ENCODE assay signal across 27 cellular contexts in genomic region chr12:125528300-125528699, GRCh38.
DNase-seq lines count a peak whose midpoint lies in the region; ATAC-seq lines count a peak whose summit lies in the region.
"Had no signal": no experiment of that assay in that cellular context is flagged by ENCODE, and none has a peak within 500 bp of the region (broad histone marks: within the 10 kb centered on the region; RNA-seq: fewer than 3 reads in every experiment).

No MANE protein-coding gene starts in this region.

- no peaks in the 10 kb centered on the region for H3K4me1 ChIP-seq in ectodermal cell (ENCODE audit: control insufficient read depth, insufficient read depth, low read length)
- H3K4me1 ChIP-seq: A549, ascending aorta, gastrocnemius medialis had no signal

- peak overlapping the region; percentile 2 for H3K27ac ChIP-seq in ectodermal cell (ENCODE audit: insufficient read depth, low read depth, low read length, poor library complexity, severe bottlenecking)
- H3K27ac ChIP-seq: A549, ascending aorta, cardiac muscle cell, gastrocnemius medialis, SK-N-MC, transverse colon had no signal

- intact Hi-C loops in posterior cingulate gyrus (cut with DNase I): no loop called here

- DNase-seq in RPMI7951 (ENCODE audit: low read depth) (peak; percentile 0), islet precursor cell (peak; percentile 38), posterior cingulate gyrus (peak in 7 of 10 donors; percentile 22 to 91 (median 44)), T-helper 9 cell (no peak), NCI-H1105 treated with DMSO at 0.1 percent for 48 hours (lab: John Stamatoyannopoulos, UW) (no peak)
- DNase-seq: activated CD4-positive, CD25-positive, alpha-beta regulatory T cell; activated effector memory CD4-positive, alpha-beta T cell treated with anti-CD3 and anti-CD28 coated beads, Interleukin-2, amount 50 U/mL, for 16 hours; activated T-cell treated with anti-CD3 and anti-CD28 coated beads, Interleukin-2, amount 50 U/mL, for 24 hours; CD4-positive, alpha-beta memory T cell; gastrocnemius medialis; KBM-7; naive thymus-derived CD8-positive, alpha-beta T cell; NCI-H2029; NCI-H524; OCI-M1; stimulated activated CD4-positive, alpha-beta T cell treated with anti-CD3 and anti-CD28 coated beads, Interleukin-1b, Interleukin-23, amount 100 ng/mL, for 48 hours; stimulated activated CD8-positive, alpha-beta memory T cell treated with anti-CD3 and anti-CD28 coated beads, Interleukin-4, amount 100 ng/mL, for 48 hours; stimulated activated naive CD8-positive, alpha-beta T cell treated with anti-CD3 and anti-CD28 coated beads, Interleukin-15, amount 100 ng/mL, for 72 hours; transverse colon had no signal

- no peak overlapping the region for H3K4me3 ChIP-seq in ectodermal cell (ENCODE audit: insufficient read depth, low read depth, low read length)
- H3K4me3 ChIP-seq: A549, ascending aorta, cardiac muscle cell, gastrocnemius medialis, SK-N-MC, smooth muscle cell, transverse colon had no signal

- 70 to 88% methylated on average over 4 of the region's 4 CpGs for WGBS in ectodermal cell, 2 experiments

- H3K9me3 ChIP-seq in ectodermal cell (ENCODE audit: control insufficient read depth, low read length): no peaks in the 10 kb centered on the region
- H3K9me3 ChIP-seq: A549, ascending aorta, gastrocnemius medialis, transverse colon had no signal

- no peaks in the 10 kb centered on the region for H3K36me3 ChIP-seq in ectodermal cell (ENCODE audit: control insufficient read depth, insufficient read depth, low read length)
- H3K36me3 ChIP-seq: ascending aorta, cardiac muscle cell, gastrocnemius medialis, transverse colon had no signal

- ATAC-seq in GM21360 (IDR thresholded peaks at IDR 0.05; ENCODE audit: unreplicated experiment) (no peak), HG03175 (IDR thresholded peaks at IDR 0.05; ENCODE audit: unreplicated experiment) (no peak)
- ATAC-seq: A549; gastrocnemius medialis; naive thymus-derived CD8-positive, alpha-beta T cell; stimulated activated naive CD8-positive, alpha-beta T cell treated with anti-CD3 and anti-CD28 coated beads, Interleukin-15, amount 100 ng/mL, for 72 hours had no signal

- H3K27me3 ChIP-seq in ectodermal cell (ENCODE audit: control insufficient read depth, insufficient read depth, low read length, poor library complexity, severe bottlenecking): no peaks in the 10 kb centered on the region
- H3K27me3 ChIP-seq: ascending aorta, cardiac muscle cell had no signal

Comparison
In these comparisons a context has a peak if more than half of its experiments do, and no peak if none do; other contexts are left out.
1. DNase-seq: peak in RPMI7951 (single experiment), islet precursor cell (single experiment) and posterior cingulate gyrus (7 of 10); none in T-helper 9 cell (single experiment) and NCI-H1105 treated with DMSO at 0.1 percent for 48 hours (single experiment).